ENCODE assay signal across 1 cellular context in genomic region chr21:44291936-44292811, GRCh38.
TF ChIP-seq lines count a peak whose summit lies in the region.

No MANE protein-coding gene starts in this region.

TF ChIP-seq in WTC11, 78 proteins besides CTCF, POLR2A, EP300 and RAD21 (continued from another document):
- TF ChIP-seq FOXP4 (CRISPR knock-in tag; IDR thresholded peaks at IDR 0.05) (no peak), ZNF263 (CRISPR knock-in tag; IDR thresholded peaks at IDR 0.05; ENCODE audit: low read depth) (no peak), SMAD3 (CRISPR knock-in tag; IDR thresholded peaks at IDR 0.05; ENCODE audit: borderline replicate concordance) (no peak), JAZF1 (CRISPR knock-in tag; IDR thresholded peaks at IDR 0.05) (no peak), ZNF317 (CRISPR knock-in tag; IDR thresholded peaks at IDR 0.05; ENCODE audit: borderline replicate concordance, low read depth) (no peak), ZNF532 (CRISPR knock-in tag; IDR thresholded peaks at IDR 0.05; ENCODE audit: borderline replicate concordance) (no peak), TP53 (CRISPR knock-in tag; IDR thresholded peaks at IDR 0.05) (no peak), FOXK1 (CRISPR knock-in tag; IDR thresholded peaks at IDR 0.05) (no peak), NFYB (CRISPR knock-in tag; conservative IDR thresholded peaks at IDR 0.05; ENCODE audit: low read depth) (no peak), ZNF671 (CRISPR knock-in tag; IDR thresholded peaks at IDR 0.05) (no peak)
- TF ChIP-seq, protein P1, sequence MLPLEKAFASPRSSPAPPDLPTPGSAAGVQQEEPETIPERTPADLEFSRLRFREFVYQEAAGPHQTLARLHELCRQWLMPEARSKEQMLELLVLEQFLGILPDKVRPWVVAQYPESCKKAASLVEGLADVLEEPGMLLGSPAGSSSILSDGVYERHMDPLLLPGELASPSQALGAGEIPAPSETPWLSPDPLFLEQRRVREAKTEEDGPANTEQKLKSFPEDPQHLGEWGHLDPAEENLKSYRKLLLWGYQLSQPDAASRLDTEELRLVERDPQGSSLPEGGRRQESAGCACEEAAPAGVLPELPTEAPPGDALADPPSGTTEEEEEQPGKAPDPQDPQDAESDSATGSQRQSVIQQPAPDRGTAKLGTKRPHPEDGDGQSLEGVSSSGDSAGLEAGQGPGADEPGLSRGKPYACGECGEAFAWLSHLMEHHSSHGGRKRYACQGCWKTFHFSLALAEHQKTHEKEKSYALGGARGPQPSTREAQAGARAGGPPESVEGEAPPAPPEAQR (CRISPR knock-in tag; IDR thresholded peaks at IDR 0.05) = no peak
- TF ChIP-seq, protein P2, sequence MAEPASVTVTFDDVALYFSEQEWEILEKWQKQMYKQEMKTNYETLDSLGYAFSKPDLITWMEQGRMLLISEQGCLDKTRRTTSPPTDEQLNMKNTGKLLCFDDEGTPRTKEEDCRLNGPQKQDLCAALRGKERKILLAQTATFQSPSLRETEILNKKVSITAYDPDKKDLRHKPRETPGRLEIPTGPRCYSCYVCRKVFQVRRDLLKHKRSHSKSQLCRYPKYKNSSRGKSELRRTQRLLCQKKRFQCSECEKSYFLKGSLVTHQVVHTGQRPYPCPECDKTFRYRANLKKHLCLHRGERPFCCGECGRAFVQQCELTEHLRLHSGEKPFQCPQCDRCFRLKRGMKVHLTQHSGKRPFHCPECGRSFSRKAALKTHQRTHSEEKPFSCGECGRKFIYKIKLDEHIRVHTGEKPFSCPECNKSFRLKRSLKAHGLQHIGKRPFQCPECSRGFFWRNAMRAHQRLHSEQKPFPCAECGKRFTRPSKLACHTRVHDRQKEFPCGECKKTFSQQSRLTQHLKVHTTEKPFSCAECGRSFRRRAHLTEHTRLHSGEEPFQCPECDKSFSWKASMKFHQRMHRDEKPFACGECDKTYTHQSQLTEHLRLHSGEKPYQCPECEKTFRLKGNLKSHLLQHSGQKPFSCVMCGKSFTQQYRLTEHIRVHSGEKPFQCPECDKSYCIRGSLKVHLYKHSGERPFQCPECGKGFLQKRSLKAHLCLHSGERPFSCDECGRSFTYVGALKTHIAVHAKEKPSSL (CRISPR knock-in tag; conservative IDR thresholded peaks at IDR 0.05) = no peak
- TF ChIP-seq, protein P3, sequence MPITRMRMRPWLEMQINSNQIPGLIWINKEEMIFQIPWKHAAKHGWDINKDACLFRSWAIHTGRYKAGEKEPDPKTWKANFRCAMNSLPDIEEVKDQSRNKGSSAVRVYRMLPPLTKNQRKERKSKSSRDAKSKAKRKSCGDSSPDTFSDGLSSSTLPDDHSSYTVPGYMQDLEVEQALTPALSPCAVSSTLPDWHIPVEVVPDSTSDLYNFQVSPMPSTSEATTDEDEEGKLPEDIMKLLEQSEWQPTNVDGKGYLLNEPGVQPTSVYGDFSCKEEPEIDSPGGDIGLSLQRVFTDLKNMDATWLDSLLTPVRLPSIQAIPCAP (CRISPR knock-in tag; IDR thresholded peaks at IDR 0.05) = no peak
